ENCODE assay signal across 1 cellular context in genomic region chr14:74571901-74572828, GRCh38.
A peak's percentile ranks its signal among the peaks of the same experiment; 100 is the strongest.
TF ChIP-seq lines count a peak whose summit lies in the region.

No MANE protein-coding gene starts in this region.

TF ChIP-seq in A549, 52 proteins besides CTCF, POLR2A, EP300 and RAD21 (continued from another document):
- TF ChIP-seq PBX3 (IDR thresholded peaks at IDR 0.05), result 0 out of 2 replicates have a peak, but pooled peaks have one; percentile 29
- peak; percentile 63 to 89; a peak in 4 of 5 replicates for TF ChIP-seq JUN (IDR thresholded peaks at IDR 0.05)
- TF ChIP-seq FOSL2 (IDR thresholded peaks at IDR 0.05), result peak; percentile 84
- peak; percentile 89 for TF ChIP-seq FOSL2 (CRISPR knock-in tag; IDR thresholded peaks at IDR 0.05)
- TF ChIP-seq HES2 (IDR thresholded peaks at IDR 0.05), result peak; percentile 41; the same call in 1 of the 2 replicates
- TF ChIP-seq CEBPB (IDR thresholded peaks at IDR 0.05), result peak; percentile 51 to 91; a peak in 3 of 4 replicates
- peak; percentile 58; the same call in 1 of the 2 replicates for TF ChIP-seq MAX (IDR thresholded peaks at IDR 0.05)
- peak; percentile 92 for TF ChIP-seq MAFK (IDR thresholded peaks at IDR 0.05; ENCODE audit: partially characterized antibody)
- no peak for TF ChIP-seq CBX8 (IDR thresholded peaks at IDR 0.05)
